Comparison of ENCODE assay signal across 7 cellular contexts in genomic region chr11:26204839-26205238, GRCh38.
"Had no signal": no experiment of that assay in that cellular context is flagged by ENCODE, and none has a peak within 500 bp of the region (broad histone marks: within the 10 kb centered on the region; RNA-seq: fewer than 3 reads in every experiment).

No MANE protein-coding gene starts in this region.

- H3K4me3 Mint-ChIP-seq: IgD-negative memory B cell had no signal

- H3K4me1 Mint-ChIP-seq: IgD-negative memory B cell had no signal

- H3K36me3 Mint-ChIP-seq: IgD-negative memory B cell had no signal

- DNase-seq: IMR-90, KBM-7, KG1 had no signal

- H3K27me3 Mint-ChIP-seq: IgD-negative memory B cell had no signal

- ATAC-seq: HepG2, K562 had no signal

- FAIRE-seq: HepG2, HTR-8/SVneo, K562 had no signal

- H3K27ac Mint-ChIP-seq: IgD-negative memory B cell had no signal
